20 cellular contexts compared by ENCODE assay signal in genomic region chr19:51274037-51274370, GRCh38. TPM values are rescaled to one million over a fixed set of nuclear protein-coding genes. Genes with fewer than 3 reads are reported as not detected.
DNase-seq lines count a peak whose midpoint lies in the region; ATAC-seq, FAIRE-seq and TF ChIP-seq lines count a peak whose summit lies in the region.
"Had no signal": no experiment of that assay in that cellular context is flagged by ENCODE, and none has a peak within 500 bp of the region (broad histone marks: within the 10 kb centered on the region; RNA-seq: fewer than 3 reads in every experiment).

No MANE protein-coding gene starts in this region.

- no peak overlapping the region for H4K5ac ChIP-seq in H9 (ENCODE audit: insufficient read length, low read depth, low read length)

- no peak overlapping the region for H3K27ac ChIP-seq in H9 (ENCODE audit: insufficient read length, low read depth, low read length)

- H3K4me3 ChIP-seq in bronchial epithelial cell (ENCODE audit: low read depth, low read length) = no peak overlapping the region

- in situ Hi-C loops in ACHN (cut with HindIII; ENCODE audit: low pct_ligation_motif_present, low pct_unique_long_range_greater_than_20kb, low sequenced_read_pairs) = no loop called here

- H3K79me1 ChIP-seq in H9 (ENCODE audit: insufficient read depth, low read depth, low read length, poor library complexity, severe bottlenecking) = no peaks in the 10 kb centered on the region

- no peaks in the 10 kb centered on the region for H4K20me1 ChIP-seq in H9 (ENCODE audit: control insufficient read depth, insufficient read depth, insufficient read length)

- no peaks in the 10 kb centered on the region for H3K4me1 ChIP-seq in H9 (ENCODE audit: insufficient read depth, low read length)

- H4K91ac ChIP-seq in H9 (ENCODE audit: insufficient read length, low read depth, low read length) = no peak overlapping the region

- no peaks in the 10 kb centered on the region for H3K23me2 ChIP-seq in H9 (ENCODE audit: insufficient read length, low read depth, low read length, poor library complexity, severe bottlenecking)

- H3K9me3 ChIP-seq in H9 (ENCODE audit: control insufficient read depth, low read depth, low read length) = no peaks in the 10 kb centered on the region

- no peak overlapping the region for H3K18ac ChIP-seq in H9 (ENCODE audit: insufficient read length, low read depth, low read length)

- H3K27ac Mint-ChIP-seq in H9 = no peak overlapping the region
- no peak overlapping the region for H3K27ac Mint-ChIP-seq in natural killer cell treated with Interleukin-12 subunit alpha and Interleukin-12 subunit beta and Interleukin-15 and Interleukin-18, amount 100 ng/mL, for 72 hours
- H3K27ac Mint-ChIP-seq: IgD-negative memory B cell had no signal

- DNase-seq in ACHN = peak; percentile 1
- peak; percentile 0 for DNase-seq in H9
- no peak for DNase-seq in bronchial epithelial cell (ENCODE audit: low read depth)
- DNase-seq in natural killer cell treated with Interleukin-12 subunit alpha and Interleukin-12 subunit beta and Interleukin-15 and Interleukin-18, amount 100 ng/mL, for 72 hours (ENCODE audit: low spot score) = no peak
- DNase-seq in NCI-H526 treated with DMSO at 0.1 percent for 48 hours (lab: John Stamatoyannopoulos, UW) = no peak
- DNase-seq: AML-193, DMS79, HCEC 1CT, NCI-H1105, NCI-H1694, NCI-H345, OCI-M1, RPMI8226, SIG-M5 had no signal

- peaks cover 0 to 3% of the 10 kb centered on the region in 2 experiments; a peak in 2 of 5 replicates for H3K9me3 Mint-ChIP-seq in H9
- H3K9me3 Mint-ChIP-seq in natural killer cell treated with Interleukin-12 subunit alpha and Interleukin-12 subunit beta and Interleukin-15 and Interleukin-18, amount 100 ng/mL, for 72 hours = no peaks in the 10 kb centered on the region

- no peak overlapping the region for H2BK120ac ChIP-seq in H9 (ENCODE audit: low read depth, low read length, poor library complexity, severe bottlenecking)

- H3K4me2 ChIP-seq in H9 (ENCODE audit: insufficient read depth, insufficient read length, low read length) = no peak overlapping the region

- H3K23ac ChIP-seq in H9 (ENCODE audit: insufficient read length, low read depth, low read length) = no peak overlapping the region

- no peaks in the 10 kb centered on the region for H3K36me3 Mint-ChIP-seq in H9 (ENCODE audit: insufficient read depth in 1 of 3, low read depth in 3 of 3)
- no peaks in the 10 kb centered on the region for H3K36me3 Mint-ChIP-seq in natural killer cell treated with Interleukin-12 subunit alpha and Interleukin-12 subunit beta and Interleukin-15 and Interleukin-18, amount 100 ng/mL, for 72 hours
- H3K36me3 Mint-ChIP-seq: CD14-positive monocyte had no signal

- ATAC-seq in natural killer cell treated with Interleukin-12 subunit alpha and Interleukin-12 subunit beta and Interleukin-15 and Interleukin-18, amount 100 ng/mL, for 72 hours = no peak
- ATAC-seq in GM19452 (IDR thresholded peaks at IDR 0.05; ENCODE audit: unreplicated experiment) = no peak
- ATAC-seq in GM18519 (IDR thresholded peaks at IDR 0.05; ENCODE audit: low FRiP score, unreplicated experiment) = no peak

- H2AFZ ChIP-seq in H9 (ENCODE audit: low read length) = no peak overlapping the region

- H3K4me1 Mint-ChIP-seq in H9 = peaks cover 0 to 11% of the 10 kb centered on the region in 2 experiments; a peak in 2 of 4 replicates
- H3K4me1 Mint-ChIP-seq in natural killer cell treated with Interleukin-12 subunit alpha and Interleukin-12 subunit beta and Interleukin-15 and Interleukin-18, amount 100 ng/mL, for 72 hours (ENCODE audit: low read depth in 2 of 2) = peaks cover 11 to 25% of the 10 kb centered on the region in 2 donors
- H3K4me1 Mint-ChIP-seq: IgD-negative memory B cell had no signal

- no peaks in the 10 kb centered on the region for H3K79me2 ChIP-seq in H9 (ENCODE audit: insufficient read depth, low read length)

- H3K4ac ChIP-seq in H9 (ENCODE audit: low read depth, low read length) = no peak overlapping the region

- no peak overlapping the region for H3K9ac ChIP-seq in H9 (ENCODE audit: extremely low read depth, insufficient read length, low read length)

- H3K27me3 Mint-ChIP-seq in H9 (ENCODE audit: low read depth) = peaks cover 7% of the 10 kb centered on the region
- peaks cover 9 to 22% of the 10 kb centered on the region in 2 donors for H3K27me3 Mint-ChIP-seq in natural killer cell treated with Interleukin-12 subunit alpha and Interleukin-12 subunit beta and Interleukin-15 and Interleukin-18, amount 100 ng/mL, for 72 hours

- no peak overlapping the region for H2BK5ac ChIP-seq in H9 (ENCODE audit: insufficient read length, low read length)

- H2BK12ac ChIP-seq in H9 (ENCODE audit: insufficient read length, low read depth, low read length) = no peak overlapping the region

- H3K36me3 ChIP-seq in bronchial epithelial cell (ENCODE audit: control insufficient read depth, insufficient read depth, low read length) = no peaks in the 10 kb centered on the region

- no peak overlapping the region for H2AK5ac ChIP-seq in H9 (ENCODE audit: insufficient read length, low read length)

- H3T11ph ChIP-seq in H9 (ENCODE audit: low read length) = no peak overlapping the region

- peak; percentile 18 for FAIRE-seq in bronchial epithelial cell (lab: Jason Lieb, UNC)
- FAIRE-seq: HTR-8/SVneo had no signal

- no peak overlapping the region for H3K14ac ChIP-seq in H9 (ENCODE audit: insufficient read depth, low read length)

- no peak for TF ChIP-seq CTCF in H9 (conservative IDR thresholded peaks at IDR 0.05)
- TF ChIP-seq CTCF in bronchial epithelial cell (IDR thresholded peaks at IDR 0.05; ENCODE audit: insufficient read depth, low read length, severe bottlenecking) = no peak

- H3K56ac ChIP-seq in H9 (ENCODE audit: insufficient read length, low read depth, low read length) = no peak overlapping the region

- H3K27me3 ChIP-seq in H9 (ENCODE audit: insufficient read depth, low read length) = peaks cover 3% of the 10 kb centered on the region; the same call in 1 of the 2 replicates
- H3K27me3 ChIP-seq in bronchial epithelial cell (ENCODE audit: control insufficient read depth, insufficient read depth, low read length) = no peaks in the 10 kb centered on the region

- H2BK15ac ChIP-seq in H9 (ENCODE audit: low read depth, low read length) = no peak overlapping the region

- no peak overlapping the region for H4K8ac ChIP-seq in H9 (replicated peaks; ENCODE audit: insufficient read length, low read depth, low read length)

- WGBS in H9 (ENCODE audit: extremely low coverage, insufficient read length, low lambda C conversion rate) = no CpG with 5 or more reads among the region's 4 CpGs

- no peak overlapping the region for H3K4me3 Mint-ChIP-seq in H9
- H3K4me3 Mint-ChIP-seq in natural killer cell treated with Interleukin-12 subunit alpha and Interleukin-12 subunit beta and Interleukin-15 and Interleukin-18, amount 100 ng/mL, for 72 hours = peak overlapping the region; percentile 0
- H3K4me3 Mint-ChIP-seq: CD14-positive monocyte, IgD-negative memory B cell had no signal

- H2BK20ac ChIP-seq in H9 (ENCODE audit: low read depth, low read length, poor library complexity, severe bottlenecking) = no peak overlapping the region

RNA-seq across cellular contexts. Expression of gene SIGLECL1, which starts 23.1 kb away (rescaled TPM):
- total RNA-seq in H9 (2021) (not detected in 2 replicates), bronchial epithelial cell (not detected in 2 replicates)
- total RNA-seq in natural killer cell treated with Interleukin-12 subunit alpha and Interleukin-12 subunit beta and Interleukin-15 and Interleukin-18, amount 100 ng/mL, for 72 hours = not detected
- total RNA-seq: LHCN-M2 had no signal

RNA-seq across cellular contexts. Expression of gene IGLON5, which starts 37.4 kb away (rescaled TPM):
- total RNA-seq in H9 (2021) (41.4 and 42.3 TPM in 2 replicates), bronchial epithelial cell (not detected in 2 replicates)
- under 1 TPM in 1 of 2 donors, not detected in 1; 0.59 TPM for total RNA-seq in natural killer cell treated with Interleukin-12 subunit alpha and Interleukin-12 subunit beta and Interleukin-15 and Interleukin-18, amount 100 ng/mL, for 72 hours
- total RNA-seq: LHCN-M2 had no signal

RNA-seq across cellular contexts. Expression of gene CD33, which starts 49.1 kb away (rescaled TPM):
- total RNA-seq in H9 (2021) = 0.09 and 0.35 TPM in 2 replicates
- not detected in 2 replicates for total RNA-seq in bronchial epithelial cell
- total RNA-seq in natural killer cell treated with Interleukin-12 subunit alpha and Interleukin-12 subunit beta and Interleukin-15 and Interleukin-18, amount 100 ng/mL, for 72 hours = 1 to 10 TPM in 1 of 2 donors, under 1 TPM in 1; 0.89 to 1.4 TPM

Comparison
In these comparisons a context has a peak if more than half of its experiments do, and no peak if none do; other contexts are left out.
1. DNase-seq: peak in ACHN (single experiment) and H9 (single experiment); none in bronchial epithelial cell (single experiment), natural killer cell treated with Interleukin-12 subunit alpha and Interleukin-12 subunit beta and Interleukin-15 and Interleukin-18, amount 100 ng/mL, for 72 hours (single experiment) and NCI-H526 treated with DMSO at 0.1 percent for 48 hours (single experiment).
2. RNA of gene IGLON5, which starts 37.4 kb away (total RNA-seq): 41.4 to 42.3 TPM in H9; 0.59 TPM in natural killer cell treated with Interleukin-12 subunit alpha and Interleukin-12 subunit beta and Interleukin-15 and Interleukin-18, amount 100 ng/mL, for 72 hours and not detected in bronchial epithelial cell; every median in the first group is over 10 times any median in the second.